23 cellular contexts compared by ENCODE assay signal in genomic region chr9:109585841-109586240, GRCh38.
"Had no signal": no experiment of that assay in that cellular context is flagged by ENCODE, and none has a peak within 500 bp of the region (broad histone marks: within the 10 kb centered on the region; RNA-seq: fewer than 3 reads in every experiment).

No MANE protein-coding gene starts in this region.

- H3K4me1 ChIP-seq: pancreas, thyroid gland, vagina had no signal

- H3K27ac ChIP-seq: neutrophil, pancreas, stomach, thyroid gland, vagina had no signal

- DNase-seq: cortex of kidney; effector memory CD8-positive, alpha-beta T cell; erythroblast; hypothalamus; immature natural killer cell; islet precursor cell; natural killer cell; pancreas; retina; stimulated activated CD4-positive, alpha-beta T cell treated with anti-CD3 and anti-CD28 coated beads, Interleukin-12 subunit alpha, Interleukin-12 subunit beta, amount 100 ng/mL, for 4 hours; stimulated activated CD4-positive, alpha-beta T cell treated with anti-CD3 and anti-CD28 coated beads, Interleukin-1b, Interleukin-23, amount 100 ng/mL, for 48 hours; stimulated activated CD4-positive, alpha-beta T cell treated with anti-CD3 and anti-CD28 coated beads, Interleukin-4, amount 100 ng/mL, for 1 hour; stimulated activated naive CD4-positive, alpha-beta T cell treated with Interleukin-2 at 50 U/mL for 16 hours; stomach; thyroid gland; trophoblast cell had no signal

- H3K4me3 ChIP-seq: lung, pancreas, smooth muscle cell, stomach, thyroid gland, vagina had no signal

- H3K9me3 ChIP-seq: neutrophil, pancreas, thyroid gland, vagina had no signal

- ATAC-seq: effector memory CD8-positive, alpha-beta T cell; left lobe of liver; natural killer cell; pancreas; sciatic nerve; stimulated activated effector memory CD8-positive, alpha-beta T cell treated with anti-CD3 and anti-CD28 coated beads, Interleukin-12 subunit alpha, Interleukin-12 subunit beta, amount 100 ng/mL, for 72 hours had no signal

- H3K27me3 ChIP-seq: neutrophil, pancreas, stomach, thyroid gland, vagina had no signal
